In the genomic region with DNA sequence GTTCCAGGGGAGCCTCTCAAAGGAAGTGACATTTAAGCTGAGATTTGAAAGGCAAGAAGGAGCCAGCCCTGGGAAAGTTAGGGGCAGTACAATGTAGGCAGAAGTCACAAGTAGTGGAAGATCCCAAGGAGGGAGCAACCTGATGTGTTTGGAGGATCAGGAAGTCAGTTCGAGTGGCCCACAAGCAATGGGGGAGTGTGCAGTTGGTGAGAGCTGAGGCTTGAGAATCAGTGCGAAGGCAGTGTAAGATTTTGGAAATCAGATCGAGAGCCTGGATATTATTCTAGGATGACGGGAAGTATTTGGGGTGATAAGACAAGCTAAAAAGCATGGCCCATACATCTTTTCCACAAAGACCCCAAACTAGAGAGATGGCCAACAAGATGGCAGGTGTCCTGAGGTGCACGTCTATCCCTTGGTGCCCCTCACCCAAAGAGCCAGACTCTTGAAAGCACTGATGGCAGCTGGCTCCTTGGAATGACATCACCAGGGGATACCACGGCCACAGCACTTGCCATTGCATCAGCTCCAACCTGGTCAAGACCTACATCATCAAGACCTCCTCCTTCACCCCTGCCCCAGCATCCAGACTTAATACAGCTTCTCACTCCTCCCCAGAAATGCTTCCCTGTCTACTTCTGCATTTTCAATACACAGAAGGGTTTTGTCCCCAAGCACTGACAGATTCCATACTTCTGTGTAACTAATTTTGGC, we compare ENCODE assay signal across 9 cellular contexts.
DNase-seq lines count a peak whose midpoint lies in the region; ATAC-seq, FAIRE-seq and TF ChIP-seq lines count a peak whose summit lies in the region.
"Had no signal": no experiment of that assay in that cellular context is flagged by ENCODE, and none has a peak within 500 bp of the region (broad histone marks: within the 10 kb centered on the region; RNA-seq: fewer than 3 reads in every experiment).

No MANE protein-coding gene starts in this region.

- no peaks in the 10 kb centered on the region for H3K9me3 ChIP-seq in K562 (replicated peaks; ENCODE audit: control insufficient read depth, insufficient read depth, low read depth, low read length)

- intact Hi-C loops in K562 (cut with micrococcal nuclease): no loop called here

- TF ChIP-seq RAD21 in K562 (CRISPR knock-in tag; conservative IDR thresholded peaks at IDR 0.05 in 1 of 2, IDR thresholded peaks at IDR 0.05 in 1 of 2): no peak

- H3K36me3 ChIP-seq in K562 (ENCODE audit: control insufficient read depth, insufficient read depth, low read length): no peaks in the 10 kb centered on the region

- CTCF ChIA-PET in K562 (lab: Yijun Ruan, JAX; ENCODE audit: low intra/inter-chr PET ratio): no interaction called here

- POLR2A ChIA-PET in K562 (lab: Yijun Ruan, JAX): no interaction called here

- TF ChIP-seq CTCF in K562 (IDR thresholded peaks at IDR 0.05 in 2 of 3, conservative IDR thresholded peaks at IDR 0.05 in 1 of 3; ENCODE audit: insufficient read depth in 2 of 3, low read depth in 1 of 3, low read length in 3 of 3): no peak

- TF ChIP-seq EP300 in K562 (IDR thresholded peaks at IDR 0.05; ENCODE audit: low read length): no peak

- H3K4me1 ChIP-seq in K562 (replicated peaks in 1 of 2; ENCODE audit: control insufficient read depth in 2 of 2, insufficient read depth in 2 of 2, low read length in 2 of 2): no peaks in the 10 kb centered on the region

- peak; percentile 16 for ATAC-seq in GM19463 (IDR thresholded peaks at IDR 0.05; ENCODE audit: unreplicated experiment)
- peak; percentile 31 for ATAC-seq in HG03460 (IDR thresholded peaks at IDR 0.05; ENCODE audit: unreplicated experiment)
- no peak for ATAC-seq in K562
- no peak for ATAC-seq in SK-N-SH treated with all-trans-retinoic acid at 6 μM for 48 hours

- H4K20me1 ChIP-seq in K562 (replicated peaks; ENCODE audit: control insufficient read depth, insufficient read depth, low read length): no peaks in the 10 kb centered on the region

- FAIRE-seq in GM12891 (lab: Jason Lieb, UNC) (peak; percentile 86), K562 (lab: Jason Lieb, UNC) (no peak)

- no peak for DNase-seq in GM12891 (ENCODE audit: insufficient read length, low spot score)
- DNase-seq in K562 (ENCODE audit: extremely low read depth in 1 of 4, low spot score in 3 of 4): no peak
- DNase-seq in RKO (ENCODE audit: low spot score): no peak
- no peak for DNase-seq in HUDEP-2 (lab: John Stamatoyannopoulos, UW; ENCODE audit: unreplicated experiment in 76 of 76)
- DNase-seq in NCI-H526 treated with DMSO at 0.1 percent for 48 hours (lab: John Stamatoyannopoulos, UW): no peak
- DNase-seq: effector CD4-positive, alpha-beta T cell had no signal

- no peak overlapping the region for H3K27ac ChIP-seq in K562 (ENCODE audit: extremely low read depth, low read depth, low read length)

- no peak overlapping the region for H2AFZ ChIP-seq in K562 (ENCODE audit: low read depth, low read length)

- no TSS peak for BruUV-seq in K562 (replicated peaks; lab: Mats Ljungman, UMichigan)

- in situ Hi-C loops in K562 (cut with MboI): no loop called here

- no peak overlapping the region for H3K4me2 ChIP-seq in K562 (ENCODE audit: insufficient read depth, low read length)

- H3K9ac ChIP-seq in K562 (ENCODE audit: insufficient read depth in 1 of 2, low read depth in 2 of 2, low read length in 2 of 2): no peak overlapping the region

- no peaks in the 10 kb centered on the region for H3K79me2 ChIP-seq in K562 (ENCODE audit: control insufficient read depth, insufficient read depth, low read length)

- WGBS in K562 (ENCODE audit: insufficient coverage, low coverage, missing lambda C conversion rate): 0% methylated on average over 6 of the region's 6 CpGs

- no peaks in the 10 kb centered on the region for H3K9me1 ChIP-seq in K562 (ENCODE audit: control insufficient read depth, insufficient read depth, low read length)

- H3K27me3 ChIP-seq in K562 (ENCODE audit: control insufficient read depth in 2 of 2, insufficient read depth in 2 of 2, low read length in 2 of 2): peaks cover 0 to 4% of the 10 kb centered on the region in 2 experiments; a peak in 1 of 5 replicates

- H3K4me3 ChIP-seq in K562: no peak overlapping the region

- TF ChIP-seq POLR2A in GM12891 (IDR thresholded peaks at IDR 0.05; ENCODE audit: low read depth, low read length) (no peak), K562 (conservative IDR thresholded peaks at IDR 0.05) (no peak)

TF ChIP-seq in GM12891, 5 proteins besides CTCF, POLR2A, EP300 and RAD21:
- TF ChIP-seq SPI1 (IDR thresholded peaks at IDR 0.05; ENCODE audit: low read depth, low read length) (no peak), PAX5 (IDR thresholded peaks at IDR 0.05; ENCODE audit: insufficient read depth, low read length, severe bottlenecking) (no peak), TAF1 (IDR thresholded peaks at IDR 0.05; ENCODE audit: low read depth, low read length) (no peak), POU2F2 (IDR thresholded peaks at IDR 0.05; ENCODE audit: low read depth, low read length) (0 out of 2 replicates have a peak, but pooled peaks have one; percentile 48), POLR2AphosphoS5 (IDR thresholded peaks at IDR 0.05; ENCODE audit: low read depth, low read length) (no peak)

TF ChIP-seq in K562, 482 proteins besides CTCF, POLR2A, EP300 and RAD21 (continues in another document):
- no peak for TF ChIP-seq PHF20 (IDR thresholded peaks at IDR 0.05; ENCODE audit: partially characterized antibody)
- TF ChIP-seq POU5F1 (IDR thresholded peaks at IDR 0.05; ENCODE audit: borderline replicate concordance, low read depth, low read length, partially characterized antibody): no peak
- TF ChIP-seq, protein P1, sequence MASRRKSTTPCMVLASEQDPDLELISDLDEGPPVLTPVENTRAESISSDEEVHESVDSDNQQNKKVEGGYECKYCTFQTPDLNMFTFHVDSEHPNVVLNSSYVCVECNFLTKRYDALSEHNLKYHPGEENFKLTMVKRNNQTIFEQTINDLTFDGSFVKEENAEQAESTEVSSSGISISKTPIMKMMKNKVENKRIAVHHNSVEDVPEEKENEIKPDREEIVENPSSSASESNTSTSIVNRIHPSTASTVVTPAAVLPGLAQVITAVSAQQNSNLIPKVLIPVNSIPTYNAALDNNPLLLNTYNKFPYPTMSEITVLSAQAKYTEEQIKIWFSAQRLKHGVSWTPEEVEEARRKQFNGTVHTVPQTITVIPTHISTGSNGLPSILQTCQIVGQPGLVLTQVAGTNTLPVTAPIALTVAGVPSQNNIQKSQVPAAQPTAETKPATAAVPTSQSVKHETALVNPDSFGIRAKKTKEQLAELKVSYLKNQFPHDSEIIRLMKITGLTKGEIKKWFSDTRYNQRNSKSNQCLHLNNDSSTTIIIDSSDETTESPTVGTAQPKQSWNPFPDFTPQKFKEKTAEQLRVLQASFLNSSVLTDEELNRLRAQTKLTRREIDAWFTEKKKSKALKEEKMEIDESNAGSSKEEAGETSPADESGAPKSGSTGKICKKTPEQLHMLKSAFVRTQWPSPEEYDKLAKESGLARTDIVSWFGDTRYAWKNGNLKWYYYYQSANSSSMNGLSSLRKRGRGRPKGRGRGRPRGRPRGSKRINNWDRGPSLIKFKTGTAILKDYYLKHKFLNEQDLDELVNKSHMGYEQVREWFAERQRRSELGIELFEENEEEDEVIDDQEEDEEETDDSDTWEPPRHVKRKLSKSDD (conservative IDR thresholded peaks at IDR 0.05; ENCODE audit: low read length): no peak
- TF ChIP-seq IRF2 (CRISPR knock-in tag; IDR thresholded peaks at IDR 0.05): no peak
- TF ChIP-seq ZNF12 (CRISPR knock-in tag; IDR thresholded peaks at IDR 0.05): no peak
- no peak for TF ChIP-seq ZNF780A (CRISPR knock-in tag; IDR thresholded peaks at IDR 0.05)
- 0 out of 2 replicates have a peak, but pooled peaks have one; percentile 0 for TF ChIP-seq CTBP1 (IDR thresholded peaks at IDR 0.05; ENCODE audit: borderline replicate concordance)
- no peak for TF ChIP-seq ZNF830 (CRISPR knock-in tag; IDR thresholded peaks at IDR 0.05)
- no peak for TF ChIP-seq MCM7 (IDR thresholded peaks at IDR 0.05)
- no peak for TF ChIP-seq BRD4 (IDR thresholded peaks at IDR 0.05)

TF ChIP-seq in SK-N-SH treated with all-trans-retinoic acid at 6 μM for 48 hours, 23 proteins besides CTCF, POLR2A, EP300 and RAD21 (continues in another document):
- TF ChIP-seq, protein P2, sequence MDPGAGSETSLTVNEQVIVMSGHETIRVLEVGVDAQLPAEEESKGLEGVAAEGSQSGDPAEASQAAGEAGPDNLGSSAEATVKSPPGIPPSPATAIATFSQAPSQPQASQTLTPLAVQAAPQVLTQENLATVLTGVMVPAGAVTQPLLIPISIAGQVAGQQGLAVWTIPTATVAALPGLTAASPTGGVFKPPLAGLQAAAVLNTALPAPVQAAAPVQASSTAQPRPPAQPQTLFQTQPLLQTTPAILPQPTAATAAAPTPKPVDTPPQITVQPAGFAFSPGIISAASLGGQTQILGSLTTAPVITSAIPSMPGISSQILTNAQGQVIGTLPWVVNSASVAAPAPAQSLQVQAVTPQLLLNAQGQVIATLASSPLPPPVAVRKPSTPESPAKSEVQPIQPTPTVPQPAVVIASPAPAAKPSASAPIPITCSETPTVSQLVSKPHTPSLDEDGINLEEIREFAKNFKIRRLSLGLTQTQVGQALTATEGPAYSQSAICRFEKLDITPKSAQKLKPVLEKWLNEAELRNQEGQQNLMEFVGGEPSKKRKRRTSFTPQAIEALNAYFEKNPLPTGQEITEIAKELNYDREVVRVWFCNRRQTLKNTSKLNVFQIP (CRISPR knock-in tag; IDR thresholded peaks at IDR 0.05; ENCODE audit: borderline replicate concordance, low read depth): no peak
- TF ChIP-seq, protein P3, sequence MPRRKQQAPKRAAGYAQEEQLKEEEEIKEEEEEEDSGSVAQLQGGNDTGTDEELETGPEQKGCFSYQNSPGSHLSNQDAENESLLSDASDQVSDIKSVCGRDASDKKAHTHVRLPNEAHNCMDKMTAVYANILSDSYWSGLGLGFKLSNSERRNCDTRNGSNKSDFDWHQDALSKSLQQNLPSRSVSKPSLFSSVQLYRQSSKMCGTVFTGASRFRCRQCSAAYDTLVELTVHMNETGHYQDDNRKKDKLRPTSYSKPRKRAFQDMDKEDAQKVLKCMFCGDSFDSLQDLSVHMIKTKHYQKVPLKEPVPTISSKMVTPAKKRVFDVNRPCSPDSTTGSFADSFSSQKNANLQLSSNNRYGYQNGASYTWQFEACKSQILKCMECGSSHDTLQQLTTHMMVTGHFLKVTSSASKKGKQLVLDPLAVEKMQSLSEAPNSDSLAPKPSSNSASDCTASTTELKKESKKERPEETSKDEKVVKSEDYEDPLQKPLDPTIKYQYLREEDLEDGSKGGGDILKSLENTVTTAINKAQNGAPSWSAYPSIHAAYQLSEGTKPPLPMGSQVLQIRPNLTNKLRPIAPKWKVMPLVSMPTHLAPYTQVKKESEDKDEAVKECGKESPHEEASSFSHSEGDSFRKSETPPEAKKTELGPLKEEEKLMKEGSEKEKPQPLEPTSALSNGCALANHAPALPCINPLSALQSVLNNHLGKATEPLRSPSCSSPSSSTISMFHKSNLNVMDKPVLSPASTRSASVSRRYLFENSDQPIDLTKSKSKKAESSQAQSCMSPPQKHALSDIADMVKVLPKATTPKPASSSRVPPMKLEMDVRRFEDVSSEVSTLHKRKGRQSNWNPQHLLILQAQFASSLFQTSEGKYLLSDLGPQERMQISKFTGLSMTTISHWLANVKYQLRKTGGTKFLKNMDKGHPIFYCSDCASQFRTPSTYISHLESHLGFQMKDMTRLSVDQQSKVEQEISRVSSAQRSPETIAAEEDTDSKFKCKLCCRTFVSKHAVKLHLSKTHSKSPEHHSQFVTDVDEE (CRISPR knock-in tag; IDR thresholded peaks at IDR 0.05): no peak
- TF ChIP-seq TOX (CRISPR knock-in tag; IDR thresholded peaks at IDR 0.05; ENCODE audit: borderline replicate concordance): no peak

Comparison
In these comparisons a context has a peak if more than half of its experiments do, and no peak if none do; other contexts are left out.
1. ATAC-seq: peak in GM19463 (single experiment) and HG03460 (single experiment); none in K562 (single experiment) and SK-N-SH treated with all-trans-retinoic acid at 6 μM for 48 hours (single experiment).